Comparison of ENCODE assay signal across 8 cellular contexts in genomic region chr3:132722165-132723023, GRCh38. TPM values are rescaled to one million over a fixed set of nuclear protein-coding genes. Genes with fewer than 3 reads are reported as not detected.
A peak's percentile ranks its signal among the peaks of the same experiment; 100 is the strongest.
DNase-seq lines count a peak whose midpoint lies in the region; ATAC-seq and TF ChIP-seq lines count a peak whose summit lies in the region.

Gene NPHP3 (minus strand): TSS chr3:132722409. CDS start chr3:132722355, 54 bp downstream.

- H3K4me3 ChIP-seq in HUES64 (ENCODE audit: low read length) (peak within 1 kb of the TSS; percentile 99), OCI-LY3 (ENCODE audit: low read length) (peak within 1 kb of the TSS; percentile 96)

- peaks cover 37% of the 10 kb centered on the region for H3K36me3 Mint-ChIP-seq in Calu3 (ENCODE audit: insufficient read depth, unreplicated experiment)
- no peaks in the 10 kb centered on the region for H3K36me3 Mint-ChIP-seq in endothelial cell (ENCODE audit: low read depth, unreplicated experiment)

- H3K4me1 ChIP-seq in HUES64 (ENCODE audit: insufficient read depth, low read length) (peaks cover 5% of the 10 kb centered on the region; the same call in 1 of the 2 replicates), OCI-LY3 (ENCODE audit: low read length) (peaks cover 12% of the 10 kb centered on the region)

- peak within 1 kb of the TSS; percentile 94 for H2AFZ ChIP-seq in OCI-LY3 (ENCODE audit: low read depth, low read length)

- H3K79me2 ChIP-seq in OCI-LY3 (ENCODE audit: low read length): 0 out of 2 replicates have a peak, but pooled peaks cover 5% of the 10 kb centered on the region

- WGBS in HUES64: under 1% methylated on average over 80 of the region's 96 CpGs

- H3K27ac Mint-ChIP-seq in Calu3 (ENCODE audit: unreplicated experiment) (peak within 1 kb of the TSS; percentile 84), endothelial cell (ENCODE audit: unreplicated experiment) (peak within 1 kb of the TSS; percentile 84)

- peak within 1 kb of the TSS; percentile 84 for H3K4me3 Mint-ChIP-seq in Calu3 (ENCODE audit: low read depth, unreplicated experiment)
- H3K4me3 Mint-ChIP-seq in endothelial cell (ENCODE audit: unreplicated experiment): peak within 1 kb of the TSS; percentile 95

- intact Hi-C loops in Calu3 (cut with micrococcal nuclease; ENCODE audit: unreplicated experiment): loop anchor here (5.0 kb wide), 1 partner anchor 850 kb away; the partner anchor contains the start of gene CDV3

- no peaks in the 10 kb centered on the region for H3K9me3 Mint-ChIP-seq in Calu3 (ENCODE audit: low read depth, unreplicated experiment)
- H3K9me3 Mint-ChIP-seq in endothelial cell (ENCODE audit: unreplicated experiment): no peaks in the 10 kb centered on the region

- H3K27ac ChIP-seq in HUES64 (ENCODE audit: low read depth, low read length): peak within 1 kb of the TSS; percentile 85; the same call in 1 of the 2 replicates
- 0 out of 2 replicates have a peak within 1 kb of the TSS, but pooled peaks have one; percentile 16 for H3K27ac ChIP-seq in OCI-LY3 (ENCODE audit: low read length)

- H3K9ac ChIP-seq in HUES64 (ENCODE audit: low read depth, low read length) (peak within 1 kb of the TSS; percentile 83), OCI-LY3 (ENCODE audit: low read length) (peak within 1 kb of the TSS; percentile 73)

- peaks cover 9% of the 10 kb centered on the region for H3K27me3 Mint-ChIP-seq in Calu3 (ENCODE audit: unreplicated experiment)
- H3K27me3 Mint-ChIP-seq in endothelial cell (ENCODE audit: unreplicated experiment): peaks cover 12% of the 10 kb centered on the region

- peak; percentile 81 for ATAC-seq in GM21447 (IDR thresholded peaks at IDR 0.05; ENCODE audit: unreplicated experiment)

- H3K9me3 ChIP-seq in HUES64 (ENCODE audit: insufficient read depth, low read depth, low read length) (no peaks in the 10 kb centered on the region), OCI-LY3 (ENCODE audit: insufficient read depth, low read length) (no peaks in the 10 kb centered on the region)

- H4K20me1 ChIP-seq in OCI-LY3 (ENCODE audit: insufficient read depth, low read length): no peaks in the 10 kb centered on the region; the same call in 1 of the 2 replicates

- BruUV-seq in Calu3 (replicated peaks; lab: Mats Ljungman, UMichigan): no TSS peak

- H3K36me3 ChIP-seq in HUES64 (ENCODE audit: insufficient read depth, low read length) (peaks cover 18% of the 10 kb centered on the region), OCI-LY3 (replicated peaks; ENCODE audit: low read depth, low read length) (no peaks in the 10 kb centered on the region)

- H3K4me1 Mint-ChIP-seq in Calu3 (ENCODE audit: low read depth, unreplicated experiment) (peaks cover 30% of the 10 kb centered on the region), endothelial cell (ENCODE audit: unreplicated experiment) (peaks cover 19% of the 10 kb centered on the region)

- TF ChIP-seq CTCF in Calu3 (IDR thresholded peaks at IDR 0.05; ENCODE audit: unreplicated experiment) (no peak), OCI-LY3 (IDR thresholded peaks at IDR 0.05; ENCODE audit: low read depth, low read length) (no peak), endothelial cell (IDR thresholded peaks at IDR 0.05; ENCODE audit: unreplicated experiment) (peak; percentile 40)

- DNase-seq in Calu3 (peak; percentile 99), endothelial cell (ENCODE audit: low spot score) (peak; percentile 96), middle frontal gyrus (ENCODE audit: extremely low spot score, low spot score) (peak; percentile 71)
- DNase-seq in activated CD8-positive, alpha-beta memory T cell treated with anti-CD3 and anti-CD28 coated beads, Interleukin-2, amount 50 U/mL, for 48 hours: peak; percentile 96
- DNase-seq in stimulated activated CD8-positive, alpha-beta memory T cell treated with anti-CD3 and anti-CD28 coated beads, Interleukin-4, amount 100 ng/mL, for 1 hour (ENCODE audit: low read depth in 2 of 2, low spot score in 1 of 2): peak; percentile 98 to 99

- H3K27me3 ChIP-seq in HUES64 (ENCODE audit: insufficient read depth, low read length) (no peaks in the 10 kb centered on the region), OCI-LY3 (ENCODE audit: low read depth, low read length) (0 out of 2 replicates have a peak, but pooled peaks cover 2% of the 10 kb centered on the region)

- CTCF ChIA-PET in Calu3 (lab: Charles Lee): interaction anchor here (0.6 to 1.6 kb wide), 3 partner anchors 9 to 60 kb away, joined by 3 to 7 read pairs (median 3); no protein-coding TSS in a partner anchor

- peak within 1 kb of the TSS; percentile 89 for H3K4me2 ChIP-seq in OCI-LY3 (ENCODE audit: low read length)

RNA-seq across cellular contexts. Expression of gene NPHP3, which starts in this region (rescaled TPM):
- total RNA-seq in Calu3 (2022) (34.4 and 40.3 TPM in 2 replicates), endothelial cell (ENCODE audit: unreplicated experiment) (30.0 TPM)
- polyA plus RNA-seq in HUES64 (2013, experiment 1 of 2): 11.5 TPM
- polyA plus RNA-seq in HUES64 (2013, experiment 2 of 2): 12.6 TPM

Comparison
In these comparisons a context has a peak if more than half of its experiments do, and no peak if none do; other contexts are left out.
1. Peak in every context shown above with its lines: DNase-seq, ATAC-seq, H3K4me3 ChIP-seq and H3K27ac ChIP-seq.